In the genomic region with DNA sequence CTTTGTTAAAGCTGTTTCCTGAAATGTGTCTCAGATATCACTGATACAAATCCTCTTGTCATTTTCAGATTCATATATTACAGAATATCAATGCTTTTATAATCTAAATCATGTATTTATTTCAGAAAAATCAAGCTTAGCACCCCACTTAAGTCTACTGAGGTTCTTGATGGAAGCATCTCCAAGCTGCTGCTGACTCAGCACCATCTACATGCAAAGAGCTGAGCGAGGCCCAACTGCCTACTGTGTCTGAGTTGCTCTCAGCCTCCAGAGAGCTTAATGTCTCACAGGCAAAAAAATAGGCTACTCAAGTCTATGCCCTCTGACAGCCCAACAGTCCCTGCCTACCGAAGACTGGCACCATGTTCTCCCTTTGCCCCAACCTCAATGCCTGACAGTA, we compare ENCODE assay signal across 20 cellular contexts. TPM values are rescaled to one million over a fixed set of nuclear protein-coding genes. Genes with fewer than 3 reads are reported as not detected.
DNase-seq lines count a peak whose midpoint lies in the region; ATAC-seq, FAIRE-seq and TF ChIP-seq lines count a peak whose summit lies in the region.
"Had no signal": no experiment of that assay in that cellular context is flagged by ENCODE, and none has a peak within 500 bp of the region (broad histone marks: within the 10 kb centered on the region; RNA-seq: fewer than 3 reads in every experiment).

No MANE protein-coding gene starts in this region.

- no peak overlapping the region for H3K18ac ChIP-seq in H1 (ENCODE audit: extremely low read depth, low read length)

- peaks cover 40% of the 10 kb centered on the region for H3K36me3 Mint-ChIP-seq in T-helper 2 cell treated with Interferon-gamma antibody and Interleukin-4, amounts not matched to agents 5 μg/mL and 100 μg/mL, for 36 hours (ENCODE audit: low read depth)
- H3K36me3 Mint-ChIP-seq in CD14-positive monocyte: peaks cover 10% of the 10 kb centered on the region in 2 donors

- H2AFZ ChIP-seq in H1 (ENCODE audit: low read length): no peak overlapping the region
- H2AFZ ChIP-seq in SK-N-SH (ENCODE audit: low read depth): no peak overlapping the region

- no peak overlapping the region for H3K14ac ChIP-seq in H1 (ENCODE audit: insufficient read length)

- no peaks in the 10 kb centered on the region for H3K9me2 ChIP-seq in SK-N-SH

- H3K27ac ChIP-seq in SK-N-MC (peak overlapping the region; percentile 46; the same call in 1 of the 2 replicates), H1 (ENCODE audit: low read depth, low read length) (no peak overlapping the region), SK-N-SH (ENCODE audit: low read depth in 2 of 2, low read length in 1 of 2) (no peak overlapping the region)
- H3K27ac ChIP-seq: BLaER1 treated with 17β-estradiol and CSF1 and Interleukin-3, amounts not matched to agents 10 nM and 100 nM; KMS-11 had no signal

- TF ChIP-seq CTCF in CD14-positive monocyte (IDR thresholded peaks at IDR 0.05): no peak
- TF ChIP-seq CTCF in H1 (IDR thresholded peaks at IDR 0.05; ENCODE audit: control extremely low read depth in 1 of 3, insufficient read depth in 1 of 3, low read depth in 1 of 3, low read length in 3 of 3): no peak
- no peak for TF ChIP-seq CTCF in SK-N-SH (IDR thresholded peaks at IDR 0.05)

- H3K4me1 ChIP-seq in H1 (replicated peaks in 1 of 4; ENCODE audit: control insufficient read depth in 3 of 4, insufficient read depth in 4 of 4, low read length in 3 of 4) (no peaks in the 10 kb centered on the region), SK-N-SH (ENCODE audit: control insufficient read depth in 1 of 2, insufficient read depth in 2 of 2, low read depth in 1 of 2, low read length in 1 of 2) (peaks cover 0 to 6% of the 10 kb centered on the region in 2 experiments; a peak in 2 of 4 replicates)

- no peaks in the 10 kb centered on the region for H3K27me3 ChIP-seq in H1 (replicated peaks in 1 of 4; ENCODE audit: control insufficient read depth in 3 of 4, extremely low read depth in 1 of 4, insufficient read depth in 3 of 4, low read length in 3 of 4)
- no peaks in the 10 kb centered on the region for H3K27me3 ChIP-seq in SK-N-SH (ENCODE audit: insufficient read depth)
- H3K27me3 ChIP-seq: BLaER1 treated with 17β-estradiol and CSF1 and Interleukin-3, amounts not matched to agents 10 nM and 100 nM had no signal

- H3K9me3 Mint-ChIP-seq in T-helper 2 cell treated with Interferon-gamma antibody and Interleukin-4, amounts not matched to agents 5 μg/mL and 100 μg/mL, for 36 hours: no peaks in the 10 kb centered on the region
- peaks cover 0 to 2% (median 0%) of the 10 kb centered on the region in 7 donors for H3K9me3 Mint-ChIP-seq in CD14-positive monocyte
- H3K9me3 Mint-ChIP-seq: CD4-positive, alpha-beta T cell; H9 had no signal

- H3K27ac Mint-ChIP-seq in T-helper 2 cell treated with Interferon-gamma antibody and Interleukin-4, amounts not matched to agents 5 μg/mL and 100 μg/mL, for 36 hours: peak overlapping the region; percentile 52
- peak overlapping the region in 5 of 7 donors; percentile 7 to 77 (median 72) for H3K27ac Mint-ChIP-seq in CD14-positive monocyte
- H3K27ac Mint-ChIP-seq: B cell; CD4-positive, alpha-beta T cell; H9 had no signal

- H3K9me3 ChIP-seq in SK-N-MC (ENCODE audit: low read depth, low read length) (no peaks in the 10 kb centered on the region), H1 (ENCODE audit: insufficient read depth in 2 of 2, low read depth in 1 of 2, low read length in 1 of 2) (no peaks in the 10 kb centered on the region), SK-N-SH (no peaks in the 10 kb centered on the region)
- H3K9me3 ChIP-seq: BLaER1 treated with 17β-estradiol and CSF1 and Interleukin-3, amounts not matched to agents 10 nM and 100 nM; Caco-2 had no signal

- H4K20me1 ChIP-seq in H1 (replicated peaks in 1 of 2; ENCODE audit: control insufficient read depth in 1 of 2, insufficient read depth in 2 of 2, low read length in 2 of 2) (no peaks in the 10 kb centered on the region), SK-N-SH (ENCODE audit: insufficient read depth) (no peaks in the 10 kb centered on the region)
- H4K20me1 ChIP-seq: BLaER1 treated with 17β-estradiol and CSF1 and Interleukin-3, amounts not matched to agents 10 nM and 100 nM had no signal

- H3K27me3 Mint-ChIP-seq in T-helper 2 cell treated with Interferon-gamma antibody and Interleukin-4, amounts not matched to agents 5 μg/mL and 100 μg/mL, for 36 hours (ENCODE audit: low read depth): no peaks in the 10 kb centered on the region
- H3K27me3 Mint-ChIP-seq in CD14-positive monocyte (ENCODE audit: low read depth in 3 of 3): peaks cover 0 to 3% (median 0%) of the 10 kb centered on the region in 3 donors
- H3K27me3 Mint-ChIP-seq: B cell; CD4-positive, alpha-beta T cell had no signal

- CTCF ChIA-PET in H1 (lab: Charles Lee; ENCODE audit: partially characterized antibody): interaction anchor here (0.9 to 2.3 kb wide), 6 partner anchors 8 to 75 kb away, joined by 3 to 8 read pairs (median 4); no protein-coding TSS in a partner anchor
- CTCF ChIA-PET in SK-N-SH (lab: Yijun Ruan, JAX): interaction anchor here (0.8 to 2.2 kb wide), 4 partner anchors 8 to 188 kb away, joined by 3 to 8 read pairs (median 4); no protein-coding TSS in a partner anchor

- no peak for TF ChIP-seq RAD21 in H1 (IDR thresholded peaks at IDR 0.05 in 1 of 2, conservative IDR thresholded peaks at IDR 0.05 in 1 of 2; ENCODE audit: low read depth in 2 of 2, low read length in 2 of 2)
- no peak for TF ChIP-seq RAD21 in SK-N-SH (IDR thresholded peaks at IDR 0.05; ENCODE audit: low read length)

- no peaks in the 10 kb centered on the region for H3K23me2 ChIP-seq in H1 (ENCODE audit: low read depth, low read length)

- FAIRE-seq in H1 (lab: Jason Lieb, UNC): no peak
- FAIRE-seq: HTR-8/SVneo had no signal

- H3K56ac ChIP-seq in H1 (replicated peaks; ENCODE audit: insufficient read length, low read depth, low read length): no peak overlapping the region

- no peaks in the 10 kb centered on the region for H3K79me2 ChIP-seq in H1 (ENCODE audit: control insufficient read depth in 1 of 2, insufficient read depth in 2 of 2, low read length in 2 of 2)
- no peaks in the 10 kb centered on the region for H3K79me2 ChIP-seq in SK-N-SH (ENCODE audit: insufficient read depth)

- H3K9ac ChIP-seq in SK-N-MC (ENCODE audit: insufficient read length): no peak overlapping the region
- H3K9ac ChIP-seq in H1 (replicated peaks in 1 of 4; ENCODE audit: extremely low read depth in 1 of 4, low read depth in 3 of 4, low read length in 3 of 4): no peak overlapping the region
- H3K9ac ChIP-seq in SK-N-SH: no peak overlapping the region
- H3K9ac ChIP-seq: BLaER1 treated with 17β-estradiol and CSF1 and Interleukin-3, amounts not matched to agents 10 nM and 100 nM; KMS-11 had no signal

- ATAC-seq in HG03439 (IDR thresholded peaks at IDR 0.05; ENCODE audit: unreplicated experiment): no peak

- H2BK120ac ChIP-seq in H1 (replicated peaks; ENCODE audit: low read depth, low read length): no peak overlapping the region

- no peaks in the 10 kb centered on the region for H3F3A ChIP-seq in SK-N-SH (replicated peaks; ENCODE audit: insufficient read depth)

- TF ChIP-seq EP300 in H1 (IDR thresholded peaks at IDR 0.05; ENCODE audit: borderline replicate concordance in 1 of 2, low read depth in 2 of 2, low read length in 2 of 2) (no peak), SK-N-SH (IDR thresholded peaks at IDR 0.05; ENCODE audit: borderline replicate concordance in 1 of 2, low read depth in 1 of 2, low read length in 1 of 2) (no peak)

- H4K91ac ChIP-seq in H1 (replicated peaks; ENCODE audit: insufficient read length, low read length): no peak overlapping the region

- H2AK5ac ChIP-seq in H1 (ENCODE audit: low read depth, low read length): no peak overlapping the region

- H3K4me2 ChIP-seq in H1 (ENCODE audit: insufficient read depth in 1 of 2, low read depth in 2 of 2, low read length in 2 of 2) (no peak overlapping the region), SK-N-SH (no peak overlapping the region)
- H3K4me2 ChIP-seq: KMS-11 had no signal

- H3K4me1 Mint-ChIP-seq in T-helper 2 cell treated with Interferon-gamma antibody and Interleukin-4, amounts not matched to agents 5 μg/mL and 100 μg/mL, for 36 hours (ENCODE audit: low read depth): peaks cover 18% of the 10 kb centered on the region
- peaks cover 56% of the 10 kb centered on the region for H3K4me1 Mint-ChIP-seq in CD14-positive monocyte
- H3K4me1 Mint-ChIP-seq: H9 had no signal

- H3K23ac ChIP-seq in H1 (ENCODE audit: insufficient read length): no peak overlapping the region

- H4K8ac ChIP-seq in H1 (ENCODE audit: extremely low read depth, insufficient read depth, low read length): no peak overlapping the region

- H3K4ac ChIP-seq in H1 (replicated peaks; ENCODE audit: insufficient read length, low read depth, low read length): no peak overlapping the region

- H3K4me3 Mint-ChIP-seq in T-helper 2 cell treated with Interferon-gamma antibody and Interleukin-4, amounts not matched to agents 5 μg/mL and 100 μg/mL, for 36 hours: no peak overlapping the region
- no peak overlapping the region for H3K4me3 Mint-ChIP-seq in CD14-positive monocyte
- H3K4me3 Mint-ChIP-seq: B cell; CD4-positive, alpha-beta T cell; H9 had no signal

- no peak overlapping the region for H2BK15ac ChIP-seq in H1 (ENCODE audit: low read length)

- H3K36me3 ChIP-seq in SK-N-MC (ENCODE audit: insufficient read depth, low read length) (no peaks in the 10 kb centered on the region), H1 (ENCODE audit: control insufficient read depth in 2 of 4, insufficient read depth in 4 of 4, low read length in 3 of 4) (peaks cover 0 to 4% (median 0%) of the 10 kb centered on the region in 4 experiments; a peak in 2 of 8 replicates), SK-N-SH (replicated peaks in 1 of 2; ENCODE audit: control insufficient read depth in 1 of 2, insufficient read depth in 2 of 2, low read length in 1 of 2) (no peaks in the 10 kb centered on the region)

- TF ChIP-seq POLR2A in H1 (IDR thresholded peaks at IDR 0.05; ENCODE audit: control extremely low read depth in 1 of 2, low read depth in 2 of 2, low read length in 2 of 2): no peak

- POLR2A ChIA-PET in H1 (lab: Charles Lee; ENCODE audit: partially characterized antibody): interaction anchor here (1.0 kb wide), 1 partner anchor 14 kb away, joined by 3 read pairs; no protein-coding TSS in a partner anchor
- POLR2A ChIA-PET in SK-N-SH (lab: Yijun Ruan, JAX): no interaction called here

- no peak for DNase-seq in T-helper 2 cell treated with Interferon-gamma antibody and Interleukin-4, amounts not matched to agents 5 μg/mL and 100 μg/mL, for 36 hours (ENCODE audit: low spot score)
- no peak for DNase-seq in T-helper 2 cell
- no peak for DNase-seq in CD14-positive monocyte (ENCODE audit: low spot score)
- DNase-seq in SK-N-MC (ENCODE audit: low read depth, low spot score): no peak
- no peak for DNase-seq in H1 (ENCODE audit: low read depth in 1 of 2, low spot score in 2 of 2)
- DNase-seq in NCI-H2171 treated with DMSO at 0.1 percent for 48 hours (lab: John Stamatoyannopoulos, UW): no peak
- DNase-seq in SK-N-SH: no peak
- DNase-seq: 8988T; Caco-2; CD4-positive, alpha-beta T cell; DMS153; DMS79; GF-D8; GOT3; H9 had no signal

- no peak overlapping the region for H4K5ac ChIP-seq in H1 (ENCODE audit: insufficient read length, low read depth, low read length)

- 91% methylated on average over 2 of the region's 2 CpGs; no CpG with 5 or more reads in 1 of the 2 experiments for WGBS in H1 (ENCODE audit: extremely low coverage in 1 of 2, insufficient coverage in 1 of 2, insufficient read length in 1 of 2, insufficient replicate concordance in 2 of 2, low coverage in 1 of 2, low lambda C conversion rate in 2 of 2, missing lambda C conversion rate in 1 of 2), 2 experiments
- 97% methylated on average over 2 of the region's 2 CpGs for WGBS in SK-N-SH (ENCODE audit: low lambda C conversion rate)

- no peaks in the 10 kb centered on the region for H3K79me1 ChIP-seq in H1 (ENCODE audit: low read depth, low read length)

- no peak overlapping the region for H2BK20ac ChIP-seq in H1 (ENCODE audit: low read length)

- no peak overlapping the region for H2BK5ac ChIP-seq in H1 (ENCODE audit: low read depth, low read length)

- H3K4me3 ChIP-seq in SK-N-MC (no peak overlapping the region), H1 (ENCODE audit: extremely low read depth in 1 of 4, insufficient read depth in 2 of 4, low read depth in 3 of 4, low read length in 4 of 4) (no peak overlapping the region), SK-N-SH (ENCODE audit: low read depth in 2 of 2, low read length in 1 of 2) (no peak overlapping the region)
- H3K4me3 ChIP-seq: BLaER1 treated with 17β-estradiol and CSF1 and Interleukin-3, amounts not matched to agents 10 nM and 100 nM had no signal

- intact Hi-C loops in CD14-positive monocyte (cut with micrococcal nuclease): no loop called here

- H2BK12ac ChIP-seq in H1 (ENCODE audit: low read depth, low read length): no peak overlapping the region

RNA-seq across cellular contexts. Expression of gene STIMATE, which starts 29.2 kb away (rescaled TPM):
- 10 to 100 TPM in 1 of 2 donors, 1 to 10 TPM in 1; 8.9 to 11.7 TPM for polyA plus RNA-seq in CD14-positive monocyte
- 22.1 and 23.0 TPM in 2 replicates for total RNA-seq in H1 (2021; fragmentation: NEBNext Ultra II Directional; extraction: Animal tissue kit (Norgen Biotek cat#: 25700))
- 17.5 and 33.0 TPM in 2 replicates for polyA plus RNA-seq in H1 (2011; rRNA removed)
- 18.6 TPM for polyA plus RNA-seq in H1 (2011; cell fraction: cytosol; rRNA removed)
- 59.9 TPM for polyA plus RNA-seq in H1 (2011; cell fraction: nucleus; rRNA removed)
- 12.2 to 19.4 TPM (median 15.0 TPM) in 4 replicates for polyA plus RNA-seq in H1 (2012, experiment 1 of 2)
- polyA plus RNA-seq in H1 (2012, experiment 2 of 2): 8.8 TPM
- 26.4 TPM for polyA plus RNA-seq in H1 (2013, experiment 1 of 2)
- 27.2 TPM for polyA plus RNA-seq in H1 (2013, experiment 2 of 2)
- 19.6 and 21.4 TPM in 2 replicates for polyA minus RNA-seq in H1 (2011; rRNA and poly(A)+ RNA removed)
- 22.6 TPM for polyA minus RNA-seq in H1 (2011; cell fraction: cytosol; rRNA and poly(A)+ RNA removed)
- polyA minus RNA-seq in H1 (2011; cell fraction: nucleus; rRNA and poly(A)+ RNA removed): 24.2 TPM
- 9.3 and 10.4 TPM in 2 replicates for polyA plus RNA-seq in SK-N-SH (2012; rRNA removed)
- 6.1 and 8.5 TPM in 2 replicates for polyA plus RNA-seq in SK-N-SH (2012; cell fraction: cytosol; rRNA removed)
- polyA plus RNA-seq in SK-N-SH (2012; cell fraction: nucleus; rRNA removed): 17.5 and 19.6 TPM in 2 replicates
